ENCODE assay signal across 8 cellular contexts in the genomic region with DNA sequence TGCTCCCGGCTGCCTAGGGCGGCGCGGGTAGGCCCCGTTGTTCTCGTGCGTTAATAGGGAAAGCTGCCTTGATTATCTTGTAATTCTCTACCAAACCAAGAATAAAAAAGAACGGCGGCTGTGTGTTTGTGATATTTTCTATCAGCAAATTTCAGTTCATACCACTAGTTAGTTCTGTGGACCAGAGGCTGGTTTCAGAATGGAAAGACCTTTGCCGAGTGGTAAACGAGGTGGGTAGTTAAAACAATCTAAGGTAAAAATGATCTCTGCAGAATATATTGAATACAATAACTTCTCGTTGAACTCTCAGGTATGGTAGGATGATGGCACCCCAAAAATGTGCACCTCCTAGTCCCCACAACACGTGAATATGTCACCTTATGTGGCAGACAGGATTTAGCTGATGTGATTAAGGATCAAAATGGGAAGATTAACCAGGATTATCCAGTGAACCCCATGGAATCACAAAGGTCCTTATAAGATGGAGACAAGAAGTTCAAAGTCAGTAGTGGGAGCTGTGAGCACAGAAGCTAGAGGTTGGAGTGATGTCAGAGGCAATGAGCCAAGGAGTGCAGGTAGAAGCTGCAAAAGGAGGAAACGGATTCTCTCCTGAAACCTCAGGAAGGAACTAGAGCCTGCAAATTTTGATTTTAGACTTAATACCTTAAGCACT. TPM values are rescaled to one million over a fixed set of nuclear protein-coding genes. Genes with fewer than 3 reads are reported as not detected.
A peak's percentile ranks its signal among the peaks of the same experiment; 100 is the strongest.
DNase-seq lines count a peak whose midpoint lies in the region; ATAC-seq and TF ChIP-seq lines count a peak whose summit lies in the region.

No MANE protein-coding gene starts in this region.

- in situ Hi-C loops in HAP-1 (cut with MboI; ENCODE audit: low sequenced_read_pairs) = loop anchor here (10.0 kb wide), 1 partner anchor 190 kb away; a partner anchor contains a TSS

- no peak for TF ChIP-seq CTCF in CD14-positive monocyte (IDR thresholded peaks at IDR 0.05)
- TF ChIP-seq CTCF in WERI-Rb-1 (IDR thresholded peaks at IDR 0.05; ENCODE audit: low read depth, low read length) = peak; percentile 19; the same call in 1 of the 2 replicates
- no peak for TF ChIP-seq CTCF in hepatocyte (IDR thresholded peaks at IDR 0.05; ENCODE audit: poor library complexity)
- no peak for TF ChIP-seq CTCF in smooth muscle cell (IDR thresholded peaks at IDR 0.05; ENCODE audit: borderline replicate concordance, insufficient read depth, poor library complexity, severe bottlenecking)

- H3K4me3 ChIP-seq in HAP-1 (peak overlapping the region; percentile 43), WERI-Rb-1 (ENCODE audit: low read depth, low read length) (peak overlapping the region; percentile 79), hepatocyte (peak overlapping the region; percentile 43), smooth muscle cell (peak overlapping the region; percentile 70)

- H3K9me3 ChIP-seq in HAP-1 (no peaks in the 10 kb centered on the region), WERI-Rb-1 (ENCODE audit: severe bottlenecking) (no peaks in the 10 kb centered on the region), hepatocyte (ENCODE audit: low read depth) (no peaks in the 10 kb centered on the region), smooth muscle cell (replicated peaks; ENCODE audit: low read depth) (no peaks in the 10 kb centered on the region)

- H3K79me2 ChIP-seq in hepatocyte (peaks cover 30% of the 10 kb centered on the region), smooth muscle cell (ENCODE audit: low read depth) (no peaks in the 10 kb centered on the region)

- peaks cover 39% of the 10 kb centered on the region for H3K4me1 Mint-ChIP-seq in CD14-positive monocyte

- peak overlapping the region; percentile 47 for H2AFZ ChIP-seq in hepatocyte
- H2AFZ ChIP-seq in smooth muscle cell (ENCODE audit: low read depth) = peak overlapping the region; percentile 78

- peak overlapping the region; percentile 78 for H3K4me2 ChIP-seq in hepatocyte
- peak overlapping the region; percentile 87 for H3K4me2 ChIP-seq in smooth muscle cell

- whole genome bisulfite sequencing in hepatocyte (ENCODE audit: low lambda C conversion rate, missing lambda C conversion rate) = 13% methylated on average over 14 of the region's 14 CpGs
- 21% methylated on average over 14 of the region's 14 CpGs for WGBS in smooth muscle cell (ENCODE audit: low lambda C conversion rate)

- H3K4me3 Mint-ChIP-seq in CD14-positive monocyte = peak overlapping the region; percentile 85 to 88

- no peak for ATAC-seq in GM21515 (IDR thresholded peaks at IDR 0.05; ENCODE audit: unreplicated experiment)

- H3K36me3 Mint-ChIP-seq in CD14-positive monocyte = peaks cover 4 to 5% of the 10 kb centered on the region in 2 donors

- DNase-seq in CD14-positive monocyte (ENCODE audit: low spot score) = no peak
- DNase-seq in HAP-1 (ENCODE audit: low spot score in 2 of 2) = peak in 1 of 2 experiments; percentile 47
- peak; percentile 58 for DNase-seq in WERI-Rb-1
- no peak for DNase-seq in hepatocyte (ENCODE audit: low spot score)
- no peak for DNase-seq in smooth muscle cell (lab: John Stamatoyannopoulos, UW; ENCODE audit: unreplicated experiment)
- DNase-seq in occipital lobe (lab: John Stamatoyannopoulos, UW) = no peak
- no peak for DNase-seq in NCI-H774 (lab: John Stamatoyannopoulos, UW)

- H3K27ac ChIP-seq in WERI-Rb-1 = peak overlapping the region; percentile 68
- peak overlapping the region; percentile 97 for H3K27ac ChIP-seq in hepatocyte
- peak overlapping the region; percentile 85 for H3K27ac ChIP-seq in smooth muscle cell (ENCODE audit: low read depth)

- peaks cover 0 to 14% (median 6%) of the 10 kb centered on the region in 7 donors for H3K9me3 Mint-ChIP-seq in CD14-positive monocyte

- no peaks in the 10 kb centered on the region for H3K36me3 ChIP-seq in HAP-1 (replicated peaks)
- H3K36me3 ChIP-seq in WERI-Rb-1 = no peaks in the 10 kb centered on the region; the same call in 1 of the 2 replicates
- no peaks in the 10 kb centered on the region for H3K36me3 ChIP-seq in hepatocyte (replicated peaks; ENCODE audit: insufficient read depth, low read depth)
- H3K36me3 ChIP-seq in smooth muscle cell (ENCODE audit: low read depth) = no peaks in the 10 kb centered on the region

- H3K9ac ChIP-seq in smooth muscle cell (ENCODE audit: low read depth) = peak overlapping the region; percentile 63

- H3F3A ChIP-seq in smooth muscle cell (ENCODE audit: low read depth) = peaks cover 16% of the 10 kb centered on the region

- peak overlapping the region in 5 of 7 donors; percentile 33 to 78 (median 66) for H3K27ac Mint-ChIP-seq in CD14-positive monocyte

- H3K27me3 ChIP-seq in HAP-1 (ENCODE audit: low read depth) = no peaks in the 10 kb centered on the region
- no peaks in the 10 kb centered on the region for H3K27me3 ChIP-seq in WERI-Rb-1 (ENCODE audit: insufficient read depth, low read depth, severe bottlenecking)
- no peaks in the 10 kb centered on the region for H3K27me3 ChIP-seq in hepatocyte
- H3K27me3 ChIP-seq in smooth muscle cell (ENCODE audit: low read depth) = no peaks in the 10 kb centered on the region

- H3K4me1 ChIP-seq in HAP-1 (peaks cover 16% of the 10 kb centered on the region), hepatocyte (ENCODE audit: insufficient read depth) (peaks cover 25% of the 10 kb centered on the region), smooth muscle cell (ENCODE audit: low read depth) (peaks cover 18% of the 10 kb centered on the region)

- H4K20me1 ChIP-seq in hepatocyte (ENCODE audit: insufficient read depth, poor library complexity, severe bottlenecking) (no peaks in the 10 kb centered on the region), smooth muscle cell (ENCODE audit: low read depth) (no peaks in the 10 kb centered on the region)

- no peaks in the 10 kb centered on the region for H3K9me2 ChIP-seq in hepatocyte (replicated peaks; ENCODE audit: insufficient read depth)

- intact Hi-C loops in CD14-positive monocyte (cut with micrococcal nuclease) = loop anchor here in 1 of 2 donors (10.0 kb wide), 1 partner anchor 1700 kb away; a partner anchor contains a TSS

- H3K27me3 Mint-ChIP-seq in CD14-positive monocyte (ENCODE audit: low read depth in 3 of 3) = peaks cover 30 to 48% (median 43%) of the 10 kb centered on the region in 3 donors

RNA-seq across cellular contexts. Expression of a gene that starts 0.6 kb away (rescaled TPM):
- polyA plus RNA-seq in CD14-positive monocyte (10 to 100 TPM; 12.3 to 16.8 TPM), hepatocyte (16.5 and 20.2 TPM in 2 replicates), smooth muscle cell (11.4 and 15.7 TPM in 2 replicates)
- total RNA-seq in hepatocyte (28.5 and 28.9 TPM in 2 replicates), smooth muscle cell (19.0 and 28.2 TPM in 2 replicates), occipital lobe (73.5 TPM)

RNA-seq across cellular contexts. Expression of a gene that starts 5.0 kb away (rescaled TPM):
- polyA plus RNA-seq in CD14-positive monocyte (under 1 TPM; 0.31 to 0.36 TPM), hepatocyte (13.5 and 16.5 TPM in 2 replicates), smooth muscle cell (12.3 and 16.1 TPM in 2 replicates)
- total RNA-seq in hepatocyte (20.3 and 24.2 TPM in 2 replicates), smooth muscle cell (23.6 and 25.5 TPM in 2 replicates), occipital lobe (50.4 TPM)
